8 cellular contexts compared by ENCODE assay signal in the genomic region with DNA sequence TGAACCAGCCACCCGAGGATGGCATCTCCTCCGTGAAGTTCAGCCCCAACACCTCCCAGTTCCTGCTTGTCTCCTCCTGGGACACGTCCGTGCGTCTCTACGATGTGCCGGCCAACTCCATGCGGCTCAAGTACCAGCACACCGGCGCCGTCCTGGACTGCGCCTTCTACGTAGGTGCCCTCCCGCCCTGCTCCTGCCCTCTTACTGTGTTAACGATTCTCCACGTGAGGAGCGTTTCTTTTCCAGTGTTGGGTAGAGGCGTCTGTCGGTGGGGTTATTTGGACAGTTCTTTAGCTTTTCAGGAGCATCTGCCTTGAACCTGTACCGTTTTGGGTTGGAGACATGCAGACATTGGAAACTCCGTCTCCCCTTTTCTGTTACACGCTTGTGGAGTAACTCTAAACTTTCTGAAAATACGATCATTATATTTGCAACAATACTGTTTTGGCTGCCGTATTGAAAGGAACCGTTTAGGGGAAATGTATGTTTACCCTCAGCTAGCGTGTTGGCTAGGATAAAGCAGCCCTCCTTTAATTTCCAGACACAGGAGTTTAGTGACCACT. TPM values are rescaled to one million over a fixed set of nuclear protein-coding genes. Genes with fewer than 3 reads are reported as not detected.
A peak's percentile ranks its signal among the peaks of the same experiment; 100 is the strongest.
DNase-seq lines count a peak whose midpoint lies in the region; ATAC-seq, FAIRE-seq and TF ChIP-seq lines count a peak whose summit lies in the region.

No MANE protein-coding gene starts in this region.

- DNase-seq in activated CD4-positive, alpha-beta T cell treated with anti-CD3 and anti-CD28 coated beads, Interleukin-2, amount 10 ng/mL, durations not matched to agents 7 days and 5 days = no peak
- DNase-seq in activated CD4-positive, alpha-beta T cell treated with anti-CD3 and anti-CD28 coated beads for 1 hour = no peak
- DNase-seq in SJCRH30 (no peak), endothelial cell of umbilical vein (ENCODE audit: low read depth, low spot score) (no peak), frontal cortex (ENCODE audit: low spot score in 2 of 2) (no peak), omental fat pad (ENCODE audit: low spot score) (no peak)

- BruUV-seq in endothelial cell of umbilical vein (replicated peaks; lab: Mats Ljungman, UMichigan) = TSS peak; percentile 30

- no peaks in the 10 kb centered on the region for H3K9me1 ChIP-seq in endothelial cell of umbilical vein (replicated peaks; ENCODE audit: control insufficient read depth, extremely low read depth, insufficient read depth, low read length)

- H3K4me3 ChIP-seq in SJCRH30 = peak overlapping the region; percentile 98
- H3K4me3 ChIP-seq in endothelial cell of umbilical vein (replicated peaks in 1 of 3; ENCODE audit: insufficient read depth in 1 of 3, low read depth in 1 of 3, low read length in 3 of 3) = peak overlapping the region; percentile 61 to 92 (median 90)

- peaks cover 23% of the 10 kb centered on the region for H3K27me3 Mint-ChIP-seq in activated CD4-positive, alpha-beta T cell treated with anti-CD3 and anti-CD28 coated beads, Interleukin-2, amount 10 ng/mL, durations not matched to agents 7 days and 5 days
- peaks cover 43% of the 10 kb centered on the region for H3K27me3 Mint-ChIP-seq in nephron (ENCODE audit: low read depth)

- peaks cover 84% of the 10 kb centered on the region for H3K4me1 Mint-ChIP-seq in activated CD4-positive, alpha-beta T cell treated with anti-CD3 and anti-CD28 coated beads, Interleukin-2, amount 10 ng/mL, durations not matched to agents 7 days and 5 days
- H3K4me1 Mint-ChIP-seq in nephron = peaks cover 21% of the 10 kb centered on the region

- peaks cover 7% of the 10 kb centered on the region for H4K20me1 ChIP-seq in endothelial cell of umbilical vein (replicated peaks; ENCODE audit: control insufficient read depth, extremely low read depth, insufficient read depth, low read length)

- CTCF ChIA-PET in activated CD4-positive, alpha-beta T cell treated with anti-CD3 and anti-CD28 coated beads, Interleukin-2, amount 10 ng/mL, durations not matched to agents 7 days and 5 days (lab: Charles Lee) = interaction anchor here (1.2 kb wide), 1 partner anchor 175 kb away, joined by 4 read pairs; a partner anchor contains a TSS
- CTCF ChIA-PET in endothelial cell of umbilical vein (lab: Charles Lee) = no interaction called here

- no peaks in the 10 kb centered on the region for H3K27me3 ChIP-seq in SJCRH30
- H3K27me3 ChIP-seq in endothelial cell of umbilical vein (ENCODE audit: control insufficient read depth in 2 of 2, insufficient read depth in 2 of 2, low read length in 2 of 2) = peaks cover 30 to 33% of the 10 kb centered on the region in 2 experiments

- dilution Hi-C loops in endothelial cell of umbilical vein (cut with MboI; ENCODE audit: extremely low pct_ligation_motif_present, low sequenced_read_pairs) = no loop called here

- intact Hi-C loops in endothelial cell of umbilical vein (cut with micrococcal nuclease) = loop anchor here (1.0 to 10.0 kb wide), 7 partner anchors 22 to 1264 kb away; a partner anchor contains a TSS

- H3K9ac ChIP-seq in endothelial cell of umbilical vein (replicated peaks; ENCODE audit: extremely low read depth, insufficient read depth, low read length) = peak overlapping the region; percentile 95

- H3K4me2 ChIP-seq in endothelial cell of umbilical vein (ENCODE audit: insufficient read depth, low read length) = peak overlapping the region; percentile 97

- peak overlapping the region; percentile 100 for H3K4me3 Mint-ChIP-seq in activated CD4-positive, alpha-beta T cell treated with anti-CD3 and anti-CD28 coated beads, Interleukin-2, amount 10 ng/mL, durations not matched to agents 7 days and 5 days
- peak overlapping the region; percentile 98 to 100 (median 99) for H3K4me3 Mint-ChIP-seq in nephron

- peaks cover 58% of the 10 kb centered on the region for H3K79me2 ChIP-seq in endothelial cell of umbilical vein (ENCODE audit: control insufficient read depth, insufficient read depth, low read length)

- H3K4me1 ChIP-seq in SJCRH30 (no peaks in the 10 kb centered on the region), endothelial cell of umbilical vein (ENCODE audit: control insufficient read depth, extremely low read depth, insufficient read depth, low read length) (peaks cover 45% of the 10 kb centered on the region)

- peak overlapping the region; percentile 100 for H3K27ac Mint-ChIP-seq in activated CD4-positive, alpha-beta T cell treated with anti-CD3 and anti-CD28 coated beads, Interleukin-2, amount 10 ng/mL, durations not matched to agents 7 days and 5 days
- peak overlapping the region in 2 of 3 experiments; percentile 80 to 91 for H3K27ac Mint-ChIP-seq in nephron

- no peaks in the 10 kb centered on the region for H3K9me3 Mint-ChIP-seq in activated CD4-positive, alpha-beta T cell treated with anti-CD3 and anti-CD28 coated beads, Interleukin-2, amount 10 ng/mL, durations not matched to agents 7 days and 5 days
- no peaks in the 10 kb centered on the region for H3K9me3 Mint-ChIP-seq in nephron

- H3K9me3 ChIP-seq in SJCRH30 (replicated peaks) = no peaks in the 10 kb centered on the region
- H3K9me3 ChIP-seq in endothelial cell of umbilical vein (replicated peaks; ENCODE audit: control insufficient read depth, insufficient read depth, low read length) = no peaks in the 10 kb centered on the region

- H3K27ac ChIP-seq in SJCRH30 (peak overlapping the region; percentile 98), endothelial cell of umbilical vein (ENCODE audit: insufficient read depth, low read depth, low read length) (peak overlapping the region; percentile 81)

- H3K36me3 ChIP-seq in SJCRH30 = peaks cover 51% of the 10 kb centered on the region
- peaks cover 5 to 6% of the 10 kb centered on the region in 2 experiments for H3K36me3 ChIP-seq in endothelial cell of umbilical vein (ENCODE audit: control insufficient read depth in 2 of 2, extremely low read depth in 1 of 2, insufficient read depth in 2 of 2, low read length in 2 of 2)

- POLR2A ChIA-PET in activated CD4-positive, alpha-beta T cell treated with anti-CD3 and anti-CD28 coated beads, Interleukin-2, amount 10 ng/mL, durations not matched to agents 7 days and 5 days (lab: Charles Lee) = no interaction called here
- POLR2A ChIA-PET in endothelial cell of umbilical vein (lab: Charles Lee) = no interaction called here

- no peak for TF ChIP-seq POLR2A in endothelial cell of umbilical vein (IDR thresholded peaks at IDR 0.05; ENCODE audit: low read depth, low read length)

- H2AFZ ChIP-seq in endothelial cell of umbilical vein (ENCODE audit: low read depth, low read length) = no peak overlapping the region

- ATAC-seq in HG02852 (IDR thresholded peaks at IDR 0.05; ENCODE audit: unreplicated experiment) (peak; percentile 4), omental fat pad (ENCODE audit: low FRiP score) (no peak)

- FAIRE-seq in endothelial cell of umbilical vein (lab: Jason Lieb, UNC) (no peak), frontal cortex (lab: Jason Lieb, UNC) (no peak)

- TF ChIP-seq CTCF in endothelial cell of umbilical vein (IDR thresholded peaks at IDR 0.05; ENCODE audit: extremely low read depth in 1 of 2, insufficient read depth in 1 of 2, low read depth in 1 of 2, low read length in 2 of 2) (no peak), nephron (IDR thresholded peaks at IDR 0.05; ENCODE audit: unreplicated experiment in 3 of 3) (no peak), omental fat pad (IDR thresholded peaks at IDR 0.05) (no peak)

- peaks cover 52% of the 10 kb centered on the region for H3K36me3 Mint-ChIP-seq in activated CD4-positive, alpha-beta T cell treated with anti-CD3 and anti-CD28 coated beads, Interleukin-2, amount 10 ng/mL, durations not matched to agents 7 days and 5 days (ENCODE audit: low read depth)
- peaks cover 38% of the 10 kb centered on the region for H3K36me3 Mint-ChIP-seq in nephron (ENCODE audit: low read depth)

RNA-seq across cellular contexts. Expression of a gene that starts 0.8 kb away (rescaled TPM):
- 100 to 1,000 TPM; 224 to 255 TPM for total RNA-seq in activated CD4-positive, alpha-beta T cell treated with anti-CD3 and anti-CD28 coated beads, Interleukin-2, amount 10 ng/mL, durations not matched to agents 7 days and 5 days
- 211 and 218 TPM in 2 replicates for total RNA-seq in SJCRH30 (2014; rRNA removed; shearing (Covaris generic))
- 178 and 193 TPM in 2 replicates for total RNA-seq in endothelial cell of umbilical vein
- 128 and 156 TPM in 2 replicates for polyA plus RNA-seq in endothelial cell of umbilical vein
- 168 and 174 TPM in 2 replicates for polyA plus RNA-seq in endothelial cell of umbilical vein (2011; cell fraction: cytosol; rRNA removed)
- 230 and 247 TPM in 2 replicates for polyA plus RNA-seq in endothelial cell of umbilical vein (2011; cell fraction: nucleus; rRNA removed)
- polyA plus RNA-seq in endothelial cell of umbilical vein (2012) = 143 and 224 TPM in 2 replicates
- polyA minus RNA-seq in endothelial cell of umbilical vein = 238 and 313 TPM in 2 replicates
- 207 TPM for polyA minus RNA-seq in endothelial cell of umbilical vein (2011; cell fraction: cytosol; rRNA and poly(A)+ RNA removed)
- polyA minus RNA-seq in endothelial cell of umbilical vein (2011; cell fraction: nucleus; rRNA and poly(A)+ RNA removed) = 170 and 216 TPM in 2 replicates
- 90.1 TPM for total RNA-seq in frontal cortex
- total RNA-seq in omental fat pad = 10 to 100 TPM; 66.6 to 94.9 (median 84.3) TPM

RNA-seq across cellular contexts. Expression of a gene that starts 7.1 kb away (rescaled TPM):
- not detected for total RNA-seq in activated CD4-positive, alpha-beta T cell treated with anti-CD3 and anti-CD28 coated beads, Interleukin-2, amount 10 ng/mL, durations not matched to agents 7 days and 5 days
- not detected in 2 replicates for total RNA-seq in SJCRH30 (2014; rRNA removed; shearing (Covaris generic))
- not detected in 2 replicates for total RNA-seq in endothelial cell of umbilical vein
- polyA plus RNA-seq in endothelial cell of umbilical vein = not detected in 2 replicates
- polyA plus RNA-seq in endothelial cell of umbilical vein (2011; cell fraction: cytosol; rRNA removed) = not detected in 2 replicates
- polyA plus RNA-seq in endothelial cell of umbilical vein (2011; cell fraction: nucleus; rRNA removed) = not detected in 2 replicates
- polyA plus RNA-seq in endothelial cell of umbilical vein (2012) = not detected in 2 replicates
- not detected in 2 replicates for polyA minus RNA-seq in endothelial cell of umbilical vein
- polyA minus RNA-seq in endothelial cell of umbilical vein (2011; cell fraction: cytosol; rRNA and poly(A)+ RNA removed) = not detected
- polyA minus RNA-seq in endothelial cell of umbilical vein (2011; cell fraction: nucleus; rRNA and poly(A)+ RNA removed) = not detected in 2 replicates
- total RNA-seq in frontal cortex = not detected
- total RNA-seq in omental fat pad = not detected

RNA-seq across cellular contexts. Expression of a gene that starts 19.3 kb away (rescaled TPM):
- total RNA-seq in activated CD4-positive, alpha-beta T cell treated with anti-CD3 and anti-CD28 coated beads, Interleukin-2, amount 10 ng/mL, durations not matched to agents 7 days and 5 days = not detected
- total RNA-seq in SJCRH30 (2014; rRNA removed; shearing (Covaris generic)) = 0.12 and 0.23 TPM in 2 replicates
- total RNA-seq in endothelial cell of umbilical vein (not detected in 2 replicates), frontal cortex (not detected), omental fat pad (1 to 10 TPM in 1 of 4 donors, not detected in 3; 1.3 TPM)
- not detected in 2 replicates for polyA plus RNA-seq in endothelial cell of umbilical vein
- not detected in 2 replicates for polyA plus RNA-seq in endothelial cell of umbilical vein (2011; cell fraction: cytosol; rRNA removed)
- polyA plus RNA-seq in endothelial cell of umbilical vein (2011; cell fraction: nucleus; rRNA removed) = not detected in 2 replicates
- not detected in 2 replicates for polyA plus RNA-seq in endothelial cell of umbilical vein (2012)
- 0.17 TPM in 1 of 2 replicates, not detected in the other for polyA minus RNA-seq in endothelial cell of umbilical vein
- polyA minus RNA-seq in endothelial cell of umbilical vein (2011; cell fraction: cytosol; rRNA and poly(A)+ RNA removed) = not detected
- not detected in 2 replicates for polyA minus RNA-seq in endothelial cell of umbilical vein (2011; cell fraction: nucleus; rRNA and poly(A)+ RNA removed)
